ENCODE assay signal across 14 cellular contexts in the genomic region with DNA sequence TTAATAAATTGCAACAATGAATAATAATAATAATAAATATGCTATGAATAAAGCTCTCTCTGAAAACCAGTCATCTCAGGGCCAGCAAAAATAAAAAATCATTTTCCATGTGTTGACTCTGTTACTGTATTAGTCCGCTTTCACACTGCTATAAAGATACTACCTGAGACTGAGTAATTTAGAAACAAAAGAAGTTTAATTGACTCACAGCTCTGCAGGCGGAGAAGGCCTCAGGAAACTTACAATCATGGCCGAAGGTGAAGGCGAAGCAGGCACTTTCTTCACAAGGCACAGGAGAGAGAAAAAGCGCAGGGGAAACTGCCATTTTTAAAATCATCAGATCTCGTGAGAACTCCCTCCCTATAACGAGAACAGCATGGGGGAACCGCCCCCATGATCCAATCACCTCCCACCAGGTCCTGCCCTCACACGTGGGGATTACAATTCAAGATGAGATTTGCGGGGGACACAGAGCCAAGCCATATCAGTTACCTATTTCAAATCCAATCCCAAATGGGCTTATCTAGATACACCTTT.
DNase-seq lines count a peak whose midpoint lies in the region; ATAC-seq and TF ChIP-seq lines count a peak whose summit lies in the region.
"Had no signal": no experiment of that assay in that cellular context is flagged by ENCODE, and none has a peak within 500 bp of the region (broad histone marks: within the 10 kb centered on the region; RNA-seq: fewer than 3 reads in every experiment).

No MANE protein-coding gene starts in this region.

- no peaks in the 10 kb centered on the region for H3K4me1 Mint-ChIP-seq in CD4-positive, alpha-beta T cell (ENCODE audit: low read depth)
- H3K4me1 Mint-ChIP-seq in CD8-positive, alpha-beta memory T cell = no peaks in the 10 kb centered on the region
- H3K4me1 Mint-ChIP-seq in type B pancreatic cell (ENCODE audit: unreplicated experiment) = no peaks in the 10 kb centered on the region

- CTCF ChIA-PET in CD4-positive, alpha-beta T cell (lab: Charles Lee) = interaction anchor here (0.7 kb wide), 1 partner anchor 1665 kb away, joined by 3 read pairs; no protein-coding TSS in a partner anchor
- CTCF ChIA-PET in CD8-positive, alpha-beta memory T cell (lab: Charles Lee) = no interaction called here

- H3K9me3 ChIP-seq in CD4-positive, alpha-beta T cell (ENCODE audit: control insufficient read depth, low read length) = no peaks in the 10 kb centered on the region
- no peaks in the 10 kb centered on the region for H3K9me3 ChIP-seq in CD8-positive, alpha-beta memory T cell (ENCODE audit: low read length)
- H3K9me3 ChIP-seq in thyroid gland = no peaks in the 10 kb centered on the region

- no peak for DNase-seq in CD4-positive, alpha-beta T cell
- DNase-seq in CD8-positive, alpha-beta memory T cell = no peak
- no peak for DNase-seq in epidermal melanocyte (ENCODE audit: insufficient read length, low spot score)
- no peak for DNase-seq in thyroid gland
- DNase-seq in type B pancreatic cell (ENCODE audit: extremely low spot score, unreplicated experiment) = no peak
- DNase-seq: central memory CD4-positive, alpha-beta T cell; DMS79 treated with DMSO at 0.1 percent for 48 hours; NCI-H1092; NCI-H524 treated with DMSO at 0.1 percent for 48 hours; SIG-M5 had no signal

- H3K4me3 Mint-ChIP-seq in CD4-positive, alpha-beta T cell = peak overlapping the region; percentile 26
- no peak overlapping the region for H3K4me3 Mint-ChIP-seq in CD8-positive, alpha-beta memory T cell
- H3K4me3 Mint-ChIP-seq in type B pancreatic cell = no peak overlapping the region

- no peak overlapping the region for H3K27ac ChIP-seq in CD4-positive, alpha-beta T cell (ENCODE audit: low read depth, low read length)
- H3K27ac ChIP-seq in CD8-positive, alpha-beta memory T cell (ENCODE audit: low read depth, low read length) = no peak overlapping the region
- no peak overlapping the region for H3K27ac ChIP-seq in thyroid gland

- H3K27me3 ChIP-seq in CD4-positive, alpha-beta T cell (ENCODE audit: control insufficient read depth, insufficient read depth, low read length) = no peaks in the 10 kb centered on the region
- no peaks in the 10 kb centered on the region for H3K27me3 ChIP-seq in CD8-positive, alpha-beta memory T cell (ENCODE audit: insufficient read depth, low read length, poor library complexity, severe bottlenecking)
- H3K27me3 ChIP-seq in thyroid gland = no peaks in the 10 kb centered on the region

- peaks cover 2% of the 10 kb centered on the region for H3K27me3 Mint-ChIP-seq in CD4-positive, alpha-beta T cell
- H3K27me3 Mint-ChIP-seq in CD8-positive, alpha-beta memory T cell = peaks cover 6 to 16% of the 10 kb centered on the region in 2 donors
- H3K27me3 Mint-ChIP-seq in type B pancreatic cell = peaks cover 4% of the 10 kb centered on the region

- intact Hi-C loops in CD4-positive, alpha-beta T cell (cut with DNase I, micrococcal nuclease) = no loop called here
- intact Hi-C loops in thyroid gland (cut with DNase I) = no loop called here

- H3K9me3 Mint-ChIP-seq in CD4-positive, alpha-beta T cell = no peaks in the 10 kb centered on the region
- H3K9me3 Mint-ChIP-seq in CD8-positive, alpha-beta memory T cell = peaks cover 0 to 2% (median 0%) of the 10 kb centered on the region in 5 donors
- no peaks in the 10 kb centered on the region for H3K9me3 Mint-ChIP-seq in type B pancreatic cell

- POLR2A ChIA-PET in CD4-positive, alpha-beta T cell (lab: Charles Lee) = no interaction called here
- POLR2A ChIA-PET in CD8-positive, alpha-beta memory T cell (lab: Charles Lee) = no interaction called here

- WGBS in thyroid gland, 2 donors = 82 to 86% methylated on average over 10 of the region's 10 CpGs

- TF ChIP-seq POLR2A in thyroid gland (IDR thresholded peaks at IDR 0.05) = no peak

- H3K4me3 ChIP-seq in CD8-positive, alpha-beta memory T cell (ENCODE audit: low read length) = no peak overlapping the region
- H3K4me3 ChIP-seq in thyroid gland (replicated peaks in 1 of 3) = no peak overlapping the region

- H3K4me1 ChIP-seq in CD8-positive, alpha-beta memory T cell (ENCODE audit: insufficient read depth, low read length) = no peaks in the 10 kb centered on the region
- H3K4me1 ChIP-seq in thyroid gland = no peaks in the 10 kb centered on the region

- no peaks in the 10 kb centered on the region for H3K36me3 Mint-ChIP-seq in CD4-positive, alpha-beta T cell (ENCODE audit: low read depth)
- H3K36me3 Mint-ChIP-seq in CD8-positive, alpha-beta memory T cell = peaks cover 0 to 2% (median 0%) of the 10 kb centered on the region in 3 donors
- no peaks in the 10 kb centered on the region for H3K36me3 Mint-ChIP-seq in type B pancreatic cell

- no peaks in the 10 kb centered on the region for H3K36me3 ChIP-seq in CD8-positive, alpha-beta memory T cell (ENCODE audit: insufficient read depth, low read length)
- no peaks in the 10 kb centered on the region for H3K36me3 ChIP-seq in thyroid gland

- TF ChIP-seq CTCF in CD4-positive, alpha-beta T cell (IDR thresholded peaks at IDR 0.05) = no peak
- TF ChIP-seq CTCF in thyroid gland (IDR thresholded peaks at IDR 0.05) = no peak
- TF ChIP-seq CTCF in type B pancreatic cell (conservative IDR thresholded peaks at IDR 0.05) = no peak

- H3K27ac Mint-ChIP-seq in CD4-positive, alpha-beta T cell = no peak overlapping the region
- no peak overlapping the region for H3K27ac Mint-ChIP-seq in CD8-positive, alpha-beta memory T cell
- no peak overlapping the region for H3K27ac Mint-ChIP-seq in type B pancreatic cell

- no peak for ATAC-seq in CD4-positive, alpha-beta T cell (ENCODE audit: poor library complexity)
- ATAC-seq in GM18873 (IDR thresholded peaks at IDR 0.05; ENCODE audit: low FRiP score, unreplicated experiment) (peak; percentile 21), HG02571 (IDR thresholded peaks at IDR 0.05; ENCODE audit: unreplicated experiment) (peak; percentile 28), HG03442 (IDR thresholded peaks at IDR 0.05; ENCODE audit: unreplicated experiment) (peak; percentile 31)
- ATAC-seq: esophagus mucosa had no signal
